Comparison of ENCODE assay signal across 1 cellular context in the genomic region with DNA sequence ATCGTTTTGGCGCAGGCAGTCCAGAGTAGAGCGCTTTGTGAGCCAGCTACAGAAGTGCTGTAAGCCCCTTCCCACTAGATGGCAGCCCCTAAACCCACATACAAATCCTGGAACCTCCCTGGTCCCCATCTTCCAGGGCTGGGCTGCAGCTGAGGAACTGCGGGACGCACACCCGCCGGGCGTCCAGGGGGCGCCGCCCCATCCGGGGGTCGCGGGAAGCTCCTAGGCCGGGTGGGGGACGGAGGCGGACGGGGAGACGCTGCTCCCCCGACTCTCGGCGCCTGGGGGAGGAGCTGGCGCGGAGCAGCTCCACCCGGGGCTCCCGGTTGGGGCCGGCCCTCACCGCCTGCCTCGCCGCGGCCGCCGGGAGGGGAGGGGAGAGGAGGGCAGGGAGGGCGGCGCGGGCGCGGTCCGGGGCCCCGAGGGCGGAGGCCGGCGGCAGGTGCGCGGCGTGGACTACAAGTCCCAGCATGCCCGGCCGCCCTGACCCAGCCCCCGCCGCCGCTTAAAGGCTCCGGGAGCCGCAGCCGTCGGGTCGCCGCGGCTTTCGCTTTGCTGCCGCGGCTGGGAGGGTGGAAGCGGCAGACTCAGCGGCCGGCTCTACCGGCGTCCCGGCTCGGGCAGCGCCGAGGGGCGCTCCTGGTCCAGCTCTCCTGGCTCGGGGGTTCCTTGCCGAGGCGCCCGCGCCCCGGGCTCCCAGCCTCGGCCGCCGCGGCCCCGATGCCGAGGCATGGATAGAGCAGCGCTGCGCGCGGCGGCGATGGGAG.
TF ChIP-seq lines count a peak whose summit lies in the region.

KSR1 (plus strand) TSS at position 535 of the 767 bp plus-strand sequence; CDS start at position 731, 196 bp downstream.

TF ChIP-seq in WTC11, 78 proteins besides CTCF, POLR2A, EP300 and RAD21 (continued from another document):
- TF ChIP-seq, protein P1, sequence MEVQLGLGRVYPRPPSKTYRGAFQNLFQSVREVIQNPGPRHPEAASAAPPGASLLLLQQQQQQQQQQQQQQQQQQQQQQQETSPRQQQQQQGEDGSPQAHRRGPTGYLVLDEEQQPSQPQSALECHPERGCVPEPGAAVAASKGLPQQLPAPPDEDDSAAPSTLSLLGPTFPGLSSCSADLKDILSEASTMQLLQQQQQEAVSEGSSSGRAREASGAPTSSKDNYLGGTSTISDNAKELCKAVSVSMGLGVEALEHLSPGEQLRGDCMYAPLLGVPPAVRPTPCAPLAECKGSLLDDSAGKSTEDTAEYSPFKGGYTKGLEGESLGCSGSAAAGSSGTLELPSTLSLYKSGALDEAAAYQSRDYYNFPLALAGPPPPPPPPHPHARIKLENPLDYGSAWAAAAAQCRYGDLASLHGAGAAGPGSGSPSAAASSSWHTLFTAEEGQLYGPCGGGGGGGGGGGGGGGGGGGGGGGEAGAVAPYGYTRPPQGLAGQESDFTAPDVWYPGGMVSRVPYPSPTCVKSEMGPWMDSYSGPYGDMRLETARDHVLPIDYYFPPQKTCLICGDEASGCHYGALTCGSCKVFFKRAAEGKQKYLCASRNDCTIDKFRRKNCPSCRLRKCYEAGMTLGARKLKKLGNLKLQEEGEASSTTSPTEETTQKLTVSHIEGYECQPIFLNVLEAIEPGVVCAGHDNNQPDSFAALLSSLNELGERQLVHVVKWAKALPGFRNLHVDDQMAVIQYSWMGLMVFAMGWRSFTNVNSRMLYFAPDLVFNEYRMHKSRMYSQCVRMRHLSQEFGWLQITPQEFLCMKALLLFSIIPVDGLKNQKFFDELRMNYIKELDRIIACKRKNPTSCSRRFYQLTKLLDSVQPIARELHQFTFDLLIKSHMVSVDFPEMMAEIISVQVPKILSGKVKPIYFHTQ (CRISPR knock-in tag; IDR thresholded peaks at IDR 0.05): no peak
- TF ChIP-seq TCF7 (CRISPR knock-in tag; IDR thresholded peaks at IDR 0.05; ENCODE audit: low read depth) (no peak), IRF2 (CRISPR knock-in tag; IDR thresholded peaks at IDR 0.05; ENCODE audit: borderline replicate concordance, low read depth) (no peak), ZNF121 (CRISPR knock-in tag; IDR thresholded peaks at IDR 0.05) (no peak), NFE2L1 (CRISPR knock-in tag; IDR thresholded peaks at IDR 0.05) (no peak), STAT6 (CRISPR knock-in tag; conservative IDR thresholded peaks at IDR 0.05; ENCODE audit: low read depth) (no peak), ZNF671 (CRISPR knock-in tag; IDR thresholded peaks at IDR 0.05) (no peak), ELF4 (CRISPR knock-in tag; IDR thresholded peaks at IDR 0.05; ENCODE audit: low read depth) (no peak), GABPB1 (CRISPR knock-in tag; IDR thresholded peaks at IDR 0.05) (0 out of 2 replicates have a peak, but pooled peaks have one; percentile 13)
- TF ChIP-seq, protein P2, sequence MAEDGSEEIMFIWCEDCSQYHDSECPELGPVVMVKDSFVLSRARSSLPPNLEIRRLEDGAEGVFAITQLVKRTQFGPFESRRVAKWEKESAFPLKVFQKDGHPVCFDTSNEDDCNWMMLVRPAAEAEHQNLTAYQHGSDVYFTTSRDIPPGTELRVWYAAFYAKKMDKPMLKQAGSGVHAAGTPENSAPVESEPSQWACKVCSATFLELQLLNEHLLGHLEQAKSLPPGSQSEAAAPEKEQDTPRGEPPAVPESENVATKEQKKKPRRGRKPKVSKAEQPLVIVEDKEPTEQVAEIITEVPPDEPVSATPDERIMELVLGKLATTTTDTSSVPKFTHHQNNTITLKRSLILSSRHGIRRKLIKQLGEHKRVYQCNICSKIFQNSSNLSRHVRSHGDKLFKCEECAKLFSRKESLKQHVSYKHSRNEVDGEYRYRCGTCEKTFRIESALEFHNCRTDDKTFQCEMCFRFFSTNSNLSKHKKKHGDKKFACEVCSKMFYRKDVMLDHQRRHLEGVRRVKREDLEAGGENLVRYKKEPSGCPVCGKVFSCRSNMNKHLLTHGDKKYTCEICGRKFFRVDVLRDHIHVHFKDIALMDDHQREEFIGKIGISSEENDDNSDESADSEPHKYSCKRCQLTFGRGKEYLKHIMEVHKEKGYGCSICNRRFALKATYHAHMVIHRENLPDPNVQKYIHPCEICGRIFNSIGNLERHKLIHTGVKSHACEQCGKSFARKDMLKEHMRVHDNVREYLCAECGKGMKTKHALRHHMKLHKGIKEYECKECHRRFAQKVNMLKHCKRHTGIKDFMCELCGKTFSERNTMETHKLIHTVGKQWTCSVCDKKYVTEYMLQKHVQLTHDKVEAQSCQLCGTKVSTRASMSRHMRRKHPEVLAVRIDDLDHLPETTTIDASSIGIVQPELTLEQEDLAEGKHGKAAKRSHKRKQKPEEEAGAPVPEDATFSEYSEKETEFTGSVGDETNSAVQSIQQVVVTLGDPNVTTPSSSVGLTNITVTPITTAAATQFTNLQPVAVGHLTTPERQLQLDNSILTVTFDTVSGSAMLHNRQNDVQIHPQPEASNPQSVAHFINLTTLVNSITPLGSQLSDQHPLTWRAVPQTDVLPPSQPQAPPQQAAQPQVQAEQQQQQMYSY (CRISPR knock-in tag; IDR thresholded peaks at IDR 0.05): no peak
